Comparison of ENCODE assay signal across 8 cellular contexts in the genomic region with DNA sequence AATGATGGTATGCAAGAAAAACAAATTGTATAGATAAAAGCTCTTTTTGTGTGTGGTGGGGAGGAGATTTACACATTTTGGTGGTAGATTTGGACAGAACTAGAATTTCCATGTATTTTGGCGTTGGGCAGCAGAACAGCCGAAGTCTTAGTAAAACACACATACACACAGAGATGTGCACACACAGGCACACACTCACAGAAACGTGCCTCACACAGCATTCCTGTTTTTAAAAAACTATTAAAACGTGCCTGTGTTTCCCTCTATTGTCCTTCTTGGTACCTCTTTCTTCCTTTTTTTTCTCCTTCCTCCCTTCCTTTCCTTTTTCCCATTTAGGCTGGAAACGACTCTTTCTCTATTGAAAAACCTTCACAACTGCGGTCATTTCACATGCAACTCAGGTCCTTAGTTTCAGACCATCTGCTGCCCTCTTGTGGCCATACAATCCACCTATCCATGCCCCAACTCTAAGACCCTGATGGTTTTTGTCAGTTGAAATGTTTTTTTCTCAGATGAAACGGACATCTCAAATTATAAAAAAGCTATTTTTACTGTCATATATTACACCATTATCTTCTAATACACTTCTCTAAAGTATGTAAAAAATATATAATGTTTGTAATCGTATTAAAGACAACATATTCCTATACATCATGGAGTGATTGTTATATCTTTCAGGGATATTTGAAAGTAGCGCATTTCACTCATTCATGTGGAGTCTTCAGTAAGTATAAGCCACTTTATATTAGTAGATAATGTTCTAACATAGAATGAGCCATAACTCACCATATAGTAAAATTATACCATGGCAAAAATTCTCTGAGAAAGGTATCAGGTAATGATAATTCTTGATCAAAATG.
DNase-seq lines count a peak whose midpoint lies in the region; ATAC-seq and TF ChIP-seq lines count a peak whose summit lies in the region.

No MANE protein-coding gene starts in this region.

- H3K9me2 ChIP-seq in MM.1S (replicated peaks; ENCODE audit: insufficient read depth, low read length) (no peaks in the 10 kb centered on the region), neural cell (ENCODE audit: insufficient read depth, low read length) (no peaks in the 10 kb centered on the region)

- H3K4me2 ChIP-seq in MM.1S (ENCODE audit: low read depth, low read length), result no peak overlapping the region
- no peak overlapping the region for H3K4me2 ChIP-seq in neural cell (ENCODE audit: low read length)

- TF ChIP-seq RAD21 in neural cell (conservative IDR thresholded peaks at IDR 0.05), result peak; percentile 76

- no peak overlapping the region for H3K4me3 ChIP-seq in MM.1S (ENCODE audit: low read length)
- H3K4me3 ChIP-seq in esophagus squamous epithelium, result no peak overlapping the region
- H3K4me3 ChIP-seq in neural cell (ENCODE audit: low read length), result no peak overlapping the region

- 26 to 30% methylated on average over 9 of the region's 9 CpGs for WGBS in esophagus squamous epithelium, 2 donors

- H3K4me1 ChIP-seq in MM.1S (ENCODE audit: low read length), result 0 out of 2 replicates have a peak, but pooled peaks cover 2% of the 10 kb centered on the region
- H3K4me1 ChIP-seq in esophagus squamous epithelium, result peaks cover 0 to 3% (median 0%) of the 10 kb centered on the region in 3 donors

- no peak for TF ChIP-seq EP300 in neural cell (conservative IDR thresholded peaks at IDR 0.05; ENCODE audit: poor library complexity, severe bottlenecking)

- TF ChIP-seq CTCF in MM.1S (IDR thresholded peaks at IDR 0.05; ENCODE audit: low read length) (peak; percentile 52), esophagus squamous epithelium (IDR thresholded peaks at IDR 0.05) (peak in 5 of 6 experiments; percentile 45 to 64 (median 62)), neural cell (IDR thresholded peaks at IDR 0.05; ENCODE audit: poor library complexity, severe bottlenecking) (peak; percentile 72)

- H3K27ac ChIP-seq in MM.1S (ENCODE audit: low read length) (no peak overlapping the region), esophagus squamous epithelium (no peak overlapping the region), neural cell (ENCODE audit: low read length) (no peak overlapping the region)

- H3K79me2 ChIP-seq in MM.1S (ENCODE audit: low read length) (no peaks in the 10 kb centered on the region), neural cell (replicated peaks; ENCODE audit: insufficient read depth, low read length) (no peaks in the 10 kb centered on the region)

- H3K36me3 ChIP-seq in MM.1S (replicated peaks; ENCODE audit: insufficient read depth, low read length), result no peaks in the 10 kb centered on the region
- H3K36me3 ChIP-seq in esophagus squamous epithelium, result no peaks in the 10 kb centered on the region
- no peaks in the 10 kb centered on the region for H3K36me3 ChIP-seq in neural cell (ENCODE audit: insufficient read depth, low read length)

- peak; percentile 8 to 13 for DNase-seq in stimulated activated CD4-positive, alpha-beta T cell treated with anti-CD3 and anti-CD28 coated beads, Interleukin-2, amount 100 ng/mL, for 48 hours
- DNase-seq in stimulated activated CD4-positive, alpha-beta T cell treated with anti-CD3 and anti-CD28 coated beads, Interleukin-4, amount 100 ng/mL, for 4 hours, result no peak
- DNase-seq in MM.1S (peak; percentile 41), SHP77 treated with DMSO at 0.1 percent for 48 hours (lab: John Stamatoyannopoulos, UW) (peak; percentile 64), esophagus squamous epithelium (lab: John Stamatoyannopoulos, UW) (no peak)

- no peak overlapping the region for H2AFZ ChIP-seq in MM.1S (ENCODE audit: low read length)
- no peak overlapping the region for H2AFZ ChIP-seq in neural cell (ENCODE audit: low read depth, low read length)

- no peak for TF ChIP-seq POLR2A in esophagus squamous epithelium (IDR thresholded peaks at IDR 0.05)

- H3F3A ChIP-seq in MM.1S (ENCODE audit: insufficient read depth, low read length), result peaks cover 5% of the 10 kb centered on the region; the same call in 1 of the 2 replicates
- H3F3A ChIP-seq in neural cell (ENCODE audit: insufficient read depth, low read length, poor library complexity, severe bottlenecking), result no peaks in the 10 kb centered on the region

- intact Hi-C loops in esophagus squamous epithelium (cut with DNase I), result no loop called here

- H4K20me1 ChIP-seq in MM.1S (ENCODE audit: insufficient read depth, low read length) (no peaks in the 10 kb centered on the region), neural cell (ENCODE audit: insufficient read depth) (no peaks in the 10 kb centered on the region)

- H3K9ac ChIP-seq in MM.1S (ENCODE audit: low read length), result no peak overlapping the region
- H3K9ac ChIP-seq in neural cell (ENCODE audit: low read length), result no peak overlapping the region

- ATAC-seq in GM18511 (IDR thresholded peaks at IDR 0.05; ENCODE audit: unreplicated experiment) (no peak), GM18519 (IDR thresholded peaks at IDR 0.05; ENCODE audit: low FRiP score, unreplicated experiment) (no peak)

- H3K27me3 ChIP-seq in MM.1S (replicated peaks; ENCODE audit: insufficient read depth, low read length), result no peaks in the 10 kb centered on the region
- no peaks in the 10 kb centered on the region for H3K27me3 ChIP-seq in esophagus squamous epithelium
- H3K27me3 ChIP-seq in neural cell (ENCODE audit: insufficient read depth, low read depth, low read length), result no peaks in the 10 kb centered on the region

- no peaks in the 10 kb centered on the region for H3K9me3 ChIP-seq in MM.1S (replicated peaks; ENCODE audit: insufficient read depth, low read length)
- no peaks in the 10 kb centered on the region for H3K9me3 ChIP-seq in esophagus squamous epithelium
- H3K9me3 ChIP-seq in neural cell (ENCODE audit: low read length), result no peaks in the 10 kb centered on the region

TF ChIP-seq in neural cell, 6 proteins besides CTCF, POLR2A, EP300 and RAD21:
- no peak for TF ChIP-seq EZH2 (IDR thresholded peaks at IDR 0.05; ENCODE audit: borderline replicate concordance, insufficient read depth, low read length, poor library complexity, severe bottlenecking)
- peak; percentile 81 for TF ChIP-seq SMC3 (conservative IDR thresholded peaks at IDR 0.05; ENCODE audit: poor library complexity)

Comparison
In these comparisons a context has a peak if more than half of its experiments do, and no peak if none do; other contexts are left out.
1. DNase-seq: peak in stimulated activated CD4-positive, alpha-beta T cell treated with anti-CD3 and anti-CD28 coated beads, Interleukin-2, amount 100 ng/mL, for 48 hours (2 of 2), MM.1S (single experiment) and SHP77 treated with DMSO at 0.1 percent for 48 hours (single experiment); none in stimulated activated CD4-positive, alpha-beta T cell treated with anti-CD3 and anti-CD28 coated beads, Interleukin-4, amount 100 ng/mL, for 4 hours (0 of 2) and esophagus squamous epithelium (single experiment).
2. Peak in every context shown above with its lines, with median percentiles within 50 percentile points of each other: CTCF ChIP-seq.